ENCODE assay signal across 17 cellular contexts in the genomic region with DNA sequence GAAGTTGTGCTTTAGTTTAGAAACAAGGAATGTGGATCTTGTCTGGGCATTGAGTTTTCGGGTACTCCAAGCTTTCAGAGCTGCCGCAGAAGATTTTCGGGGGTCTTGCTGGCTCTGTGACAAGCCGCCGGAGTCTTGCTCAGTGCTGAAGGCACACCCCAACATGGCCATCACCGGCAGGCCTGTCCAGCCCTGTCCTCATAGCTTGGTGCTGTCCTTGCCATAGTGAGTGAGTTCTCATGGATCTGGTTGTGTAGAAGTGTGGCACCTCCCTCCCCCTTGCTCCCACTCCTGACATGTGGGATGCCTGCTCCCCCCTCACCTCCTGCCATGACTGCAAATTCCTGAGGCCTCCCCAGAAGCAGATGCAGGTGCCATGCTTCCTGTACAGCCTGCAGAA.
DNase-seq lines count a peak whose midpoint lies in the region; ATAC-seq and TF ChIP-seq lines count a peak whose summit lies in the region.
"Had no signal": no experiment of that assay in that cellular context is flagged by ENCODE, and none has a peak within 500 bp of the region (broad histone marks: within the 10 kb centered on the region; RNA-seq: fewer than 3 reads in every experiment).

No MANE protein-coding gene starts in this region.

- H3K36me3 ChIP-seq in GM23338 (ENCODE audit: insufficient read depth) (no peaks in the 10 kb centered on the region; the same call in 1 of the 2 replicates), sigmoid colon (no peaks in the 10 kb centered on the region)

- no peak overlapping the region for H3K4me3 Mint-ChIP-seq in GM23338
- no peak overlapping the region for H3K4me3 Mint-ChIP-seq in dendritic cell treated with granulocyte-macrophage colony-stimulating factor and Interleukin-4, amounts not matched to agents 40 ng/mL and 50 ng/mL, for 4 days
- no peak overlapping the region for H3K4me3 Mint-ChIP-seq in effector memory CD8-positive, alpha-beta T cell

- no peak for TF ChIP-seq CTCF in GM23338 (conservative IDR thresholded peaks at IDR 0.05; ENCODE audit: low read depth in 2 of 2)
- no peak for TF ChIP-seq CTCF in lower leg skin (IDR thresholded peaks at IDR 0.05)
- TF ChIP-seq CTCF in sigmoid colon (IDR thresholded peaks at IDR 0.05) = no peak

- no peak overlapping the region for H3K4me3 ChIP-seq in GM23338
- H3K4me3 ChIP-seq in lower leg skin (ENCODE audit: low read depth, poor library complexity, severe bottlenecking) = no peak overlapping the region
- no peak overlapping the region for H3K4me3 ChIP-seq in sigmoid colon

- H3K27me3 ChIP-seq in GM23338 (ENCODE audit: insufficient read depth) (no peaks in the 10 kb centered on the region), sigmoid colon (peaks cover 0 to 2% (median 0%) of the 10 kb centered on the region in 3 donors)

- intact Hi-C loops in dendritic cell treated with granulocyte-macrophage colony-stimulating factor and Interleukin-4, amounts not matched to agents 40 ng/mL and 50 ng/mL, for 4 days (cut with micrococcal nuclease) = no loop called here
- intact Hi-C loops in lower leg skin (cut with DNase I; ENCODE audit: low total_unique reads) = no loop called here
- intact Hi-C loops in sigmoid colon (cut with DNase I) = no loop called here

- TF ChIP-seq POLR2A in lower leg skin (IDR thresholded peaks at IDR 0.05) = no peak
- no peak for TF ChIP-seq POLR2A in sigmoid colon (IDR thresholded peaks at IDR 0.05)

- H4K20me1 ChIP-seq in GM23338 (replicated peaks; ENCODE audit: insufficient read depth) = no peaks in the 10 kb centered on the region

- no peak for TF ChIP-seq EP300 in sigmoid colon (IDR thresholded peaks at IDR 0.05)

- H3K79me2 ChIP-seq in GM23338 (replicated peaks; ENCODE audit: insufficient read depth) = no peaks in the 10 kb centered on the region

- H3K9me2 ChIP-seq in GM23338 (ENCODE audit: insufficient read depth) = no peaks in the 10 kb centered on the region

- H3K4me2 ChIP-seq in GM23338 = no peak overlapping the region

- peaks cover 3% of the 10 kb centered on the region; the same call in 1 of the 3 replicates for H3K9me3 Mint-ChIP-seq in GM23338
- no peaks in the 10 kb centered on the region for H3K9me3 Mint-ChIP-seq in dendritic cell treated with granulocyte-macrophage colony-stimulating factor and Interleukin-4, amounts not matched to agents 40 ng/mL and 50 ng/mL, for 4 days
- H3K9me3 Mint-ChIP-seq in effector memory CD8-positive, alpha-beta T cell = no peaks in the 10 kb centered on the region

- peaks cover 8% of the 10 kb centered on the region for H3K27me3 Mint-ChIP-seq in GM23338 (ENCODE audit: insufficient read depth, low read depth, poor library complexity)
- peaks cover 4% of the 10 kb centered on the region for H3K27me3 Mint-ChIP-seq in dendritic cell treated with granulocyte-macrophage colony-stimulating factor and Interleukin-4, amounts not matched to agents 40 ng/mL and 50 ng/mL, for 4 days
- peaks cover 7 to 21% of the 10 kb centered on the region in 2 donors for H3K27me3 Mint-ChIP-seq in effector memory CD8-positive, alpha-beta T cell

- whole genome bisulfite sequencing in lower leg skin, 2 donors = 81 to 90% methylated on average over 6 of the region's 6 CpGs
- 89 to 90% methylated on average over 6 of the region's 6 CpGs for WGBS in sigmoid colon, 2 donors

- H2AFZ ChIP-seq in GM23338 = peak overlapping the region; percentile 11; the same call in 1 of the 2 replicates

- H3K9me3 ChIP-seq in sigmoid colon = no peaks in the 10 kb centered on the region

- no peak overlapping the region for H3K27ac ChIP-seq in GM23338 (ENCODE audit: low read depth)
- no peak overlapping the region for H3K27ac ChIP-seq in sigmoid colon

- no peak overlapping the region for H3K27ac Mint-ChIP-seq in GM23338
- H3K27ac Mint-ChIP-seq in dendritic cell treated with granulocyte-macrophage colony-stimulating factor and Interleukin-4, amounts not matched to agents 40 ng/mL and 50 ng/mL, for 4 days = peak overlapping the region; percentile 95
- no peak overlapping the region for H3K27ac Mint-ChIP-seq in effector memory CD8-positive, alpha-beta T cell

- DNase-seq in GM23338 (ENCODE audit: low spot score) (no peak), lower leg skin (ENCODE audit: low spot score in 2 of 2) (peak; percentile 11 to 82), sigmoid colon (peak; percentile 22)
- DNase-seq in effector memory CD8-positive, alpha-beta T cell = no peak
- DNase-seq: Calu3, DMS153, H7, KBM-7, NCI-H1105 treated with DMSO at 0.1 percent for 48 hours, NCI-H146, NCI-H1930, NCI-H2107, NCI-H524 treated with DMSO at 0.1 percent for 48 hours, NCI-H774 had no signal

- ATAC-seq in GM23338 (no peak), HG03520 (IDR thresholded peaks at IDR 0.05; ENCODE audit: unreplicated experiment) (no peak), HG02623 (IDR thresholded peaks at IDR 0.05; ENCODE audit: unreplicated experiment) (no peak)
- ATAC-seq in effector memory CD8-positive, alpha-beta T cell (replicated peaks) = no peak

- H3K4me1 ChIP-seq in GM23338 (ENCODE audit: insufficient read depth) = peaks cover 8% of the 10 kb centered on the region; the same call in 1 of the 2 replicates
- peaks cover 0 to 13% (median 12%) of the 10 kb centered on the region in 4 donors for H3K4me1 ChIP-seq in sigmoid colon

- H3F3A ChIP-seq in GM23338 (replicated peaks; ENCODE audit: low read depth) = no peaks in the 10 kb centered on the region

- no peaks in the 10 kb centered on the region; the same call in 2 of the 3 replicates for H3K36me3 Mint-ChIP-seq in GM23338 (ENCODE audit: low read depth)
- H3K36me3 Mint-ChIP-seq in dendritic cell treated with granulocyte-macrophage colony-stimulating factor and Interleukin-4, amounts not matched to agents 40 ng/mL and 50 ng/mL, for 4 days (ENCODE audit: low read depth) = no peaks in the 10 kb centered on the region
- no peaks in the 10 kb centered on the region for H3K36me3 Mint-ChIP-seq in effector memory CD8-positive, alpha-beta T cell (ENCODE audit: insufficient read depth)

- H3K4me1 Mint-ChIP-seq in GM23338 = peaks cover 23% of the 10 kb centered on the region
- H3K4me1 Mint-ChIP-seq in dendritic cell treated with granulocyte-macrophage colony-stimulating factor and Interleukin-4, amounts not matched to agents 40 ng/mL and 50 ng/mL, for 4 days (ENCODE audit: low read depth) = peaks cover 96% of the 10 kb centered on the region
- peaks cover 2 to 5% of the 10 kb centered on the region in 2 donors for H3K4me1 Mint-ChIP-seq in effector memory CD8-positive, alpha-beta T cell (ENCODE audit: low read depth in 2 of 2)

TF ChIP-seq in GM23338, 12 proteins besides CTCF, POLR2A, EP300 and RAD21 (continues in another document):
- TF ChIP-seq NANOG (IDR thresholded peaks at IDR 0.05; ENCODE audit: borderline replicate concordance) (no peak), EZH2phosphoT487 (IDR thresholded peaks at IDR 0.05; ENCODE audit: unreplicated experiment) (no peak), CREB1 (CRISPR knock-in tag; IDR thresholded peaks at IDR 0.05; ENCODE audit: low read depth) (no peak)
- TF ChIP-seq, protein P1, sequence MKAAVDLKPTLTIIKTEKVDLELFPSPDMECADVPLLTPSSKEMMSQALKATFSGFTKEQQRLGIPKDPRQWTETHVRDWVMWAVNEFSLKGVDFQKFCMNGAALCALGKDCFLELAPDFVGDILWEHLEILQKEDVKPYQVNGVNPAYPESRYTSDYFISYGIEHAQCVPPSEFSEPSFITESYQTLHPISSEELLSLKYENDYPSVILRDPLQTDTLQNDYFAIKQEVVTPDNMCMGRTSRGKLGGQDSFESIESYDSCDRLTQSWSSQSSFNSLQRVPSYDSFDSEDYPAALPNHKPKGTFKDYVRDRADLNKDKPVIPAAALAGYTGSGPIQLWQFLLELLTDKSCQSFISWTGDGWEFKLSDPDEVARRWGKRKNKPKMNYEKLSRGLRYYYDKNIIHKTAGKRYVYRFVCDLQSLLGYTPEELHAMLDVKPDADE (IDR thresholded peaks at IDR 0.05) = no peak

Comparison
In these comparisons a context has a peak if more than half of its experiments do, and no peak if none do; other contexts are left out.
1. DNase-seq: peak in lower leg skin (2 of 2) and sigmoid colon (single experiment); none in GM23338 (single experiment) and effector memory CD8-positive, alpha-beta T cell (0 of 3).